ENCODE assay signal across 9 cellular contexts in the genomic region with DNA sequence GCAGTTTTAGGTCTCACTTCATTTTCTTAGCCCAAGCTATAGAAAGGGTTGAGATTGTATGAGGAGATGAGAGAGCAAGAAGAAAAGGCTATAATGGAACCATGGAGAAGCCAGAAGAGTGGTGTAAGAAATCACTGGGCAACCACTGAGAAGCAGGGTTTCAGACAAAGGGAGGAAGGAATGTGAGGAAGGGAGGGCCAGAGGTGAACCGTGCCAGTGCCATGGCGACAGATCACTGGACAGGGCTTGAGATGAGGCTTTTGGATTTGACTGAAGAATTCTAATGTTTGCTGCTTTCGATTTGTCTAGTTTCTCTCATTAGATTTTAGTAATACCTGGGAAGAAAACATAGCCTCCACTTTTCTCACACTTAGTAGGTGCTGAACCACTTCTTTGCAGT. TPM values are rescaled to one million over a fixed set of nuclear protein-coding genes. Genes with fewer than 3 reads are reported as not detected.
DNase-seq lines count a peak whose midpoint lies in the region; ATAC-seq and TF ChIP-seq lines count a peak whose summit lies in the region.
"Had no signal": no experiment of that assay in that cellular context is flagged by ENCODE, and none has a peak within 500 bp of the region (broad histone marks: within the 10 kb centered on the region; RNA-seq: fewer than 3 reads in every experiment).

No MANE protein-coding gene starts in this region.

- BruUV-seq in PC-9 (replicated peaks; lab: Mats Ljungman, UMichigan), result no TSS peak

- no peak overlapping the region for H3K4me2 ChIP-seq in PC-9

- peaks cover 16% of the 10 kb centered on the region; the same call in 1 of the 2 replicates for H4K20me1 ChIP-seq in PC-9 (ENCODE audit: insufficient read depth)

- H3K27me3 ChIP-seq in PC-9 (ENCODE audit: insufficient read depth, low read depth), result no peaks in the 10 kb centered on the region

- peaks cover 7% of the 10 kb centered on the region; the same call in 1 of the 2 replicates for H3F3A ChIP-seq in PC-9 (ENCODE audit: insufficient read depth, low read depth)

- no peaks in the 10 kb centered on the region for H3K9me2 ChIP-seq in PC-9 (ENCODE audit: insufficient read depth)

- TF ChIP-seq CTCF in CD14-positive monocyte (IDR thresholded peaks at IDR 0.05), result no peak
- no peak for TF ChIP-seq CTCF in PC-9 (conservative IDR thresholded peaks at IDR 0.05)

- intact Hi-C loops in CD14-positive monocyte (cut with micrococcal nuclease) (loop anchor here in 1 of 2 donors (2.0 to 5.0 kb wide), 2 partner anchors 33 to 119 kb away; no protein-coding TSS in a partner anchor), PC-9 (cut with micrococcal nuclease; ENCODE audit: unreplicated experiment) (no loop called here)

- ATAC-seq in naive B cell (ENCODE audit: low read depth in 2 of 2), result no peak
- no peak for ATAC-seq in HG02623 (IDR thresholded peaks at IDR 0.05; ENCODE audit: unreplicated experiment)

- H3K4me3 ChIP-seq in PC-9, result no peak overlapping the region

- peaks cover 5% of the 10 kb centered on the region; the same call in 1 of the 2 replicates for H3K79me2 ChIP-seq in PC-9 (ENCODE audit: low read depth)

- peaks cover 0 to 5% (median 0%) of the 10 kb centered on the region in 7 donors for H3K9me3 Mint-ChIP-seq in CD14-positive monocyte
- no peaks in the 10 kb centered on the region for H3K9me3 Mint-ChIP-seq in naive B cell

- peaks cover 4% of the 10 kb centered on the region; the same call in 1 of the 2 replicates for H3K36me3 ChIP-seq in PC-9 (ENCODE audit: low read depth)

- peaks cover 60% of the 10 kb centered on the region for H3K4me1 Mint-ChIP-seq in CD14-positive monocyte
- peaks cover 24 to 53% (median 45%) of the 10 kb centered on the region in 3 donors for H3K4me1 Mint-ChIP-seq in naive B cell

- H3K4me1 ChIP-seq in PC-9 (replicated peaks; ENCODE audit: insufficient read depth), result no peaks in the 10 kb centered on the region

- H3K27ac ChIP-seq in cingulate gyrus (ENCODE audit: low read depth, low read length) (peak overlapping the region; percentile 49), PC-9 (no peak overlapping the region)

- POLR2A ChIA-PET in PC-9 (lab: Charles Lee; ENCODE audit: unreplicated experiment), result no interaction called here

- peaks cover 59 to 60% of the 10 kb centered on the region in 2 donors for H3K36me3 Mint-ChIP-seq in CD14-positive monocyte
- peaks cover 20 to 33% of the 10 kb centered on the region in 2 donors for H3K36me3 Mint-ChIP-seq in naive B cell

- DNase-seq in CD14-positive monocyte (ENCODE audit: low spot score), result no peak
- DNase-seq in naive B cell, result no peak
- no peak for DNase-seq in CD1c-positive myeloid dendritic cell (ENCODE audit: extremely low spot score)
- no peak for DNase-seq in NCI-H2227 (lab: John Stamatoyannopoulos, UW; ENCODE audit: unreplicated experiment)
- DNase-seq in PC-9, result no peak

- no peak overlapping the region for H2AFZ ChIP-seq in PC-9

- H3K4me3 Mint-ChIP-seq in CD14-positive monocyte (peak overlapping the region; percentile 81 to 84), naive B cell (no peak overlapping the region)

- TF ChIP-seq EP300 in Ishikawa (IDR thresholded peaks at IDR 0.05; ENCODE audit: borderline replicate concordance), result no peak

- TF ChIP-seq RAD21 in Ishikawa (IDR thresholded peaks at IDR 0.05; ENCODE audit: low read depth), result no peak

- H3K9me3 ChIP-seq in PC-9 (ENCODE audit: insufficient read depth, low read depth), result no peaks in the 10 kb centered on the region

- peak overlapping the region; percentile 94 to 100 (median 98) for H3K27ac Mint-ChIP-seq in CD14-positive monocyte
- peak overlapping the region in 4 of 6 donors; percentile 1 to 64 (median 35) for H3K27ac Mint-ChIP-seq in naive B cell

- peaks cover 0 to 1% (median 0%) of the 10 kb centered on the region in 3 donors for H3K27me3 Mint-ChIP-seq in CD14-positive monocyte (ENCODE audit: low read depth in 3 of 3)
- H3K27me3 Mint-ChIP-seq in naive B cell, result no peaks in the 10 kb centered on the region

- CTCF ChIA-PET in PC-9 (lab: Charles Lee), result no interaction called here

TF ChIP-seq in Ishikawa, 13 proteins besides CTCF, POLR2A, EP300 and RAD21:
- no peak for TF ChIP-seq EGR1 (IDR thresholded peaks at IDR 0.05)
- peak; percentile 36; the same call in 1 of the 2 replicates for TF ChIP-seq TEAD4 (IDR thresholded peaks at IDR 0.05)

RNA-seq across cellular contexts. Expression of a gene that starts 6.3 kb away (rescaled TPM):
- polyA plus RNA-seq in CD14-positive monocyte (100 to 1,000 TPM; 190 to 288 TPM), naive B cell (ENCODE audit: low read depth in 6 of 6) (100 to 1,000 TPM in 5 of 6 donors, 10 to 100 TPM in 1; 98.3 to 487 (median 158) TPM)
- not detected in 2 replicates for total RNA-seq in PC-9 (2021)
- total RNA-seq: OCI-LY7 had no signal

RNA-seq across cellular contexts. Expression of a gene that starts 55.3 kb away (rescaled TPM):
- 1 to 10 TPM; 1.7 to 2.2 TPM for polyA plus RNA-seq in CD14-positive monocyte
- 100 to 1,000 TPM in 5 of 6 donors, 10 to 100 TPM in 1; 70.6 to 229 (median 135) TPM for polyA plus RNA-seq in naive B cell (ENCODE audit: low read depth in 6 of 6)
- not detected in 2 replicates for total RNA-seq in PC-9 (2021)

Comparison
In these comparisons a context has a peak if more than half of its experiments do, and no peak if none do; other contexts are left out.
1. H3K4me3 Mint-ChIP-seq: peak in CD14-positive monocyte (2 of 2); none in naive B cell (0 of 8).
2. RNA of a gene that starts 55.3 kb away (polyA plus RNA-seq): 70.6 to 229 TPM in naive B cell; 1.7 to 2.2 TPM in CD14-positive monocyte; every median in the first group is over 10 times any median in the second.